1 cellular context compared by ENCODE assay signal in genomic region chr5:14268236-14268701, GRCh38.
A peak's percentile ranks its signal among the peaks of the same experiment; 100 is the strongest.
TF ChIP-seq lines count a peak whose summit lies in the region.

No MANE protein-coding gene starts in this region.

TF ChIP-seq in HCT116, 20 proteins besides CTCF, POLR2A, EP300 and RAD21 (continued from another document):
- TF ChIP-seq REST (IDR thresholded peaks at IDR 0.05; ENCODE audit: low read depth) (no peak), SIN3A (IDR thresholded peaks at IDR 0.05; ENCODE audit: low read depth) (peak; percentile 98), MAX (IDR thresholded peaks at IDR 0.05) (peak; percentile 19; the same call in 1 of the 2 replicates), CEBPB (IDR thresholded peaks at IDR 0.05; ENCODE audit: low read depth) (no peak), ZBTB33 (IDR thresholded peaks at IDR 0.05; ENCODE audit: extremely low read depth, insufficient replicate concordance, low read length) (peak; percentile 19), TCF7L2 (IDR thresholded peaks at IDR 0.05; ENCODE audit: borderline replicate concordance, extremely low read depth, insufficient read depth, insufficient read length) (peak; percentile 39), FOSL1 (IDR thresholded peaks at IDR 0.05; ENCODE audit: low read depth) (peak; percentile 94), JUND (IDR thresholded peaks at IDR 0.05) (peak; percentile 94)
